In the genomic region with DNA sequence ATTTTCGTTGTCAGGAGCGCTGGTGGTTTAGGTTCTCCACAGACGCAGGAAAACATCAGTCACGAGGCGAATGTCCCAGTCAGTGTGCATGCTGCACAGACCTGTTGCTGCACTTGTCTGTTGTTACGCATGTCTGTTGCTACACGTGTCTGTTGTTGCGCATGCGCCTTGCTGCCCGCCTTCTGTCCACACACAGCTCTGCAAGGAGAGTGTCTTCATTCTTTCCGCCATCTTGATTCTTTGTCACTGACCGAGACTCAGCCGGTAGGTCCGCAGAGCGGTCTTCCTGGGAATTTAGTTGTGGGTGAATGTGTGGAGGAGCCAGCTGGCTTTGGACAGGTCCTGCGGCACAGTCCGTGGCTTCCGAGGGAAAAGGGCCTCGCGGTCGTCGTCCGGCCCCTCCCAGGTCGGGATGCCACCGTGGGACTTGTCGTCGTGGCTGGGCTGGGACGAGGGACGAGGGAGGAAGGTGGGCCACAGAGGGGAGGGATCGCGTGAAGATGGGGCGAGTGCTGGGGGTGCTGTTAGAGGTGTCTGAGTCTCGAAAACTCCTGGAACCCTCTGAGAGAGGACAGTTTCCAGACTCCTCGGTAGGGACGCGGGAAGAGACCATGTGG, we compare ENCODE assay signal across 26 cellular contexts. TPM values are rescaled to one million over a fixed set of nuclear protein-coding genes. Genes with fewer than 3 reads are reported as not detected.
"Had no signal": no experiment of that assay in that cellular context is flagged by ENCODE, and none has a peak within 500 bp of the region (broad histone marks: within the 10 kb centered on the region; RNA-seq: fewer than 3 reads in every experiment).

A gene with protein sequence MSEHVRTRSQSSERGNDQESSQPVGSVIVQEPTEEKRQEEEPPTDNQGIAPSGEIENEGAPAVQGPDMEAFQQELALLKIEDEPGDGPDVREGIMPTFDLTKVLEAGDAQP (plus strand): TSS at position 180 of the 617 bp plus-strand sequence. CDS start 1,012 bp downstream, outside the sequence.

- DNase-seq: IMR-90; Kasumi-1; MM.1S; NCI-H1092 treated with DMSO at 0.1 percent for 48 hours; NCI-H1436; NCI-H1694 treated with DMSO at 0.1 percent for 48 hours; NCI-H1930; NCI-H2081; NCI-H2107; NCI-H2227 treated with DMSO at 0.1 percent for 48 hours; NCI-H524; NCI-H526 treated with DMSO at 0.1 percent for 48 hours; NCI-H748 treated with DMSO at 0.1 percent for 48 hours; NK-92 treated with Interleukin-12 subunit alpha and Interleukin-12 subunit beta, amount 100 ng/mL, for 24 hours; PC-3; SHP77 treated with DMSO at 0.1 percent for 48 hours; SJCRH30 had no signal

- H3K36me3 ChIP-seq: SJCRH30 had no signal

- ATAC-seq: HepG2, Panc1, PC-3, SK-N-SH treated with all-trans-retinoic acid at 6 μM for 48 hours had no signal

- H3K9me3 ChIP-seq: SJCRH30 had no signal

- H3K4me3 ChIP-seq: SJCRH30 had no signal

- H3K4me1 ChIP-seq: SJCRH30 had no signal

- H3K27me3 ChIP-seq: SJCRH30 had no signal

- H3K27ac ChIP-seq: KMS-11, RWPE1, SJCRH30 had no signal

RNA-seq across cellular contexts. Expression of the gene that starts here (rescaled TPM):
- total RNA-seq: HepG2, HT1080, IMR-90, M059J, NCI-H460, OCI-LY7, PC-3, SJCRH30 had no signal
- polyA plus RNA-seq: IMR-90 had no signal
